Comparison of ENCODE assay signal across 8 cellular contexts in the genomic region with DNA sequence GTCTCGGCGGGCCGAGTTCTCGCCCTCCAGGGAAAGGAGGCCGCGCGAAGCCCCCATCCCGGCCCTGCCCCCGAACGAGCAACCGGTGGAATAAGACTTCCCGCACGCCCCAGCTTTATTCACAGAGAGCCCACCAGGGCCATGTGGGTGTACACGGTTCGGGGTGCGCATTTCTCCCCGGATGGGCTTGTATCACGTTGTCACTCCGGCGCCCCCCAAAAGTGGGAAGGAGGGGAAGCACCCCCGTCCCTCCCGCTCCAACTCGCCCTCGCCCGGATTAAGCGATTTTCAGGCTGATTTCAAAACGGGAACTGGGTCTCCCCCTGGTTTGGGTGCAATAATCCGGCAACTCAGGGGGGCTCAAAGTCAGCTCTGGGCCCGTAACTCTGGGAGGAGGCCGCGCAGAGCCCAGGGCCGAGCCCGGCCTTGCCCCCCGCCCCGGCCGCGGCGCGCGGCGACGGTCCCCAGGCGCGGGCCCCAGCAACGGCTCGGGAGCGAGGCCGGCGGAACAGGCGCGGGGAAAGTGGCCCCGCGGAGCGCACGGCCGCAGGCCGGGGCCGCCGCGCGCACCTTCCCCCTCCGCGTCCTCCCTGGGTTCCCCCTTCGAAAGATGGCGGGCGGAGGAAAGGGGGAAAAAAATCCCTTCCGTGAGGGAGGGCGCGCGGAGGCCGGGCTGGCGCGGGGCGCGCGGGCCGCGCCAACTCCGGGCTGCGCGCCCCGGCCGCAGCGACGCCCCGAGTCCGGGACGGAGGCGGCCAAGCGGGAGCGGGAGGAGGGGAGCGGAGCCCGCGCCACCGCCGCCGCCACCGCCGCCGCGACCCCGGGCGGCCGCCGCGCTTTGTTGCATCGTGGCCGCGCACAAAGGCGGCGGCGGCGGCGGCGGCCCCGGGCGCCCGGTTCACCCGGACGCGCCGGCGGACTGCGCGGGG. TPM values are rescaled to one million over a fixed set of nuclear protein-coding genes. Genes with fewer than 3 reads are reported as not detected.
DNase-seq lines count a peak whose midpoint lies in the region; ATAC-seq, FAIRE-seq and TF ChIP-seq lines count a peak whose summit lies in the region.

No MANE protein-coding gene starts in this region.

- no peaks in the 10 kb centered on the region for H3K9me3 ChIP-seq in HAP-1
- H3K9me3 ChIP-seq in gastroesophageal sphincter = no peaks in the 10 kb centered on the region
- H3K9me3 ChIP-seq in pancreas = no peaks in the 10 kb centered on the region

- in situ Hi-C loops in HAP-1 (cut with MboI; ENCODE audit: low sequenced_read_pairs) = no loop called here

- TF ChIP-seq POLR2A in gastroesophageal sphincter (IDR thresholded peaks at IDR 0.05) = no peak

- H3K4me3 ChIP-seq in GM12864 (ENCODE audit: low read depth, low read length) (peak overlapping the region; percentile 62), HAP-1 (peak overlapping the region; percentile 61), gastroesophageal sphincter (peak overlapping the region; percentile 58 to 97), pancreas (peak overlapping the region; percentile 46 to 78 (median 55))

- intact Hi-C loops in pancreas (cut with DNase I) = loop anchor here in 1 of 3 donors (10.0 kb wide), 1 partner anchor 68 kb away; a partner anchor contains a TSS

- H3K4me1 ChIP-seq in HAP-1 (peaks cover 2% of the 10 kb centered on the region; the same call in 1 of the 2 replicates), gastroesophageal sphincter (peaks cover 0 to 55% (median 29%) of the 10 kb centered on the region in 3 donors), pancreas (peaks cover 0 to 10% (median 7%) of the 10 kb centered on the region in 3 donors)

- no peak for TF ChIP-seq CTCF in GM12864 (IDR thresholded peaks at IDR 0.05; ENCODE audit: low read depth, low read length, missing control alignments)
- no peak for TF ChIP-seq CTCF in gastroesophageal sphincter (IDR thresholded peaks at IDR 0.05)
- no peak for TF ChIP-seq CTCF in pancreas (IDR thresholded peaks at IDR 0.05)

- no peaks in the 10 kb centered on the region for H3K27me3 ChIP-seq in HAP-1 (ENCODE audit: low read depth)
- H3K27me3 ChIP-seq in gastroesophageal sphincter = peaks cover 3% of the 10 kb centered on the region
- no peaks in the 10 kb centered on the region for H3K27me3 ChIP-seq in pancreas

- ATAC-seq in gastroesophageal sphincter (peak; percentile 26), pancreas (peak in 1 of 4 donors; percentile 8)

- H3K27ac ChIP-seq in gastroesophageal sphincter (peak overlapping the region; percentile 54 to 100 (median 92)), pancreas (peak overlapping the region; percentile 17 to 70 (median 56))

- no peak for FAIRE-seq in pancreas (lab: Jason Lieb, UNC)

- WGBS in gastroesophageal sphincter (ENCODE audit: low coverage in 1 of 2), 2 donors = 0% methylated on average over 3 to 15 of the region's 125 CpGs
- 1% methylated on average over 51 to 125 of the region's 125 CpGs for WGBS in pancreas, 2 donors

- no peak for TF ChIP-seq EP300 in gastroesophageal sphincter (IDR thresholded peaks at IDR 0.05)

- H3K36me3 ChIP-seq in HAP-1 (replicated peaks) (no peaks in the 10 kb centered on the region; the same call in 1 of the 2 replicates), gastroesophageal sphincter (no peaks in the 10 kb centered on the region), pancreas (no peaks in the 10 kb centered on the region)

- DNase-seq in GM12864 (ENCODE audit: low read depth) = no peak
- DNase-seq in HAP-1 (ENCODE audit: low spot score in 2 of 2) = peak in 1 of 2 experiments; percentile 47
- peak; percentile 66 for DNase-seq in NCI-H2171 treated with DMSO at 0.1 percent for 48 hours (lab: John Stamatoyannopoulos, UW)
- peak; percentile 37 for DNase-seq in activated effector memory CD4-positive, alpha-beta T cell treated with Interleukin-2 at 50 U/mL for 16 hours
- DNase-seq in pancreas = peak in 4 of 6 donors; percentile 45 to 72 (median 63)
- no peak for DNase-seq in NCI-H1694 (lab: John Stamatoyannopoulos, UW)
- DNase-seq in HT-29 (ENCODE audit: low spot score) = no peak

RNA-seq across cellular contexts. Expression of a gene that starts 0.6 kb away (rescaled TPM):
- 10 to 100 TPM; 22.2 to 38.9 (median 27.2) TPM for total RNA-seq in gastroesophageal sphincter
- total RNA-seq in pancreas = 10 to 100 TPM; 14.4 to 36.3 (median 17.2) TPM
- 1 to 10 TPM; 8.8 to 9.0 TPM for polyA plus RNA-seq in pancreas
- 15.8 and 21.8 TPM in 2 replicates for total RNA-seq in HT-29 (2014; rRNA removed; shearing (Covaris generic))

RNA-seq across cellular contexts. Expression of a gene that starts 41.9 kb away (rescaled TPM):
- 10 to 100 TPM; 15.3 to 39.0 (median 21.7) TPM for total RNA-seq in gastroesophageal sphincter
- total RNA-seq in pancreas = 10 to 100 TPM in 1 of 6 donors, 1 to 10 TPM in 5; 6.0 to 12.5 (median 7.3) TPM
- 1 to 10 TPM; 4.8 to 9.8 TPM for polyA plus RNA-seq in pancreas
- total RNA-seq in HT-29 (2014; rRNA removed; shearing (Covaris generic)) = 14.2 and 21.0 TPM in 2 replicates

Comparison
In these comparisons a context has a peak if more than half of its experiments do, and no peak if none do; other contexts are left out.
1. DNase-seq: peak in NCI-H2171 treated with DMSO at 0.1 percent for 48 hours (single experiment), activated effector memory CD4-positive, alpha-beta T cell treated with Interleukin-2 at 50 U/mL for 16 hours (single experiment) and pancreas (4 of 6); none in GM12864 (single experiment), NCI-H1694 (single experiment) and HT-29 (single experiment).
2. Peak in every context shown above with its lines, with median percentiles within 50 percentile points of each other: H3K4me3 ChIP-seq.